1 cellular context compared by ENCODE assay signal in the genomic region with DNA sequence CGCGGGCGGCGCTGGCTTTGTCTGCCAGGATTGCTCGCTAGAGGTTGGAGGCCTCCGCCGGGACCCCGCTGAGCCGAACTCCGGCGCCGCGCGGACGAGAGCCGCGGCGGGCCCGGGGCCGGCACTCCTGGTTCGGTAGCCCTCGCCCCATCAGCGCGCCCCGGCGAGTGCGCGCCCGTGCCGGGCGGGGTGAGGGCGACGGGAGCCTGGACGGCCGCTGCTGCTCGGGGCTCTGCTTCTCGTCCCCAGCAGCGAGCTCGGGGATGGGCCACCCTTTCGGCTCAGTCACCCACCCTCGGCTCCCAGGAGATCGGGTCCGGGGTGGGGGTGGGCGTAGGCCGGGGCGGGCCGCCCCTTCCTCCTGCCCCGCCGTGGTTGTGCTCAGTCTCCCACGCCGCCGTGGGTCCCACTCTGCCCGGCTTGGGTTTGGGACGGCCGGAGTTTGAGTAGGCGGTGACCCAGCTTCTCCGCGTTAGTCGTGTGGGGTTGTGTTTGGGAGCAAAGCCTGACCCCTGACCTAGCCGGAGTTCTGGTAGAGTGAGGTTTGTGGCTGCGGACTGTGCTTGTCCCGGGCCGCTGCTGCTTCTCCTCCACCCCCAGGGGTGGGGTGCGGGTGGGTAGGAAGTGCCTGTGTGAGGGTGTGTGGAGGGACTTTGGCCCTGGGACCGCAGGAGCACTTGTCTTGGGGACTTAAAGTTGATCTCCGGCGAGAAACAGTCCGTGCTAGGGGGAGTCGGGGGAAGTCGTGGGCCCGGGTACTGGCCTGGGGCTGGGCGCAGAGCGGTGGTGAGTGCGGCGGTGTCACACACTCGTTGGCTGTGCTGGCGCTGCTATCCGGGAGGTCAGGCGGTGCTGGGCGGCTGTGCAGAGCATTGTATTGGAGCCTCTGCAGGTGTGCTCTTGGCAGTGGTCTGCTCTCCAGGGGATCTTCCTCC.
A peak's percentile ranks its signal among the peaks of the same experiment; 100 is the strongest.
TF ChIP-seq lines count a peak whose summit lies in the region.

No MANE protein-coding gene starts in this region.

TF ChIP-seq in K562, 482 proteins besides CTCF, POLR2A, EP300 and RAD21 (continued from another document and continues in another):
- TF ChIP-seq, protein P1, sequence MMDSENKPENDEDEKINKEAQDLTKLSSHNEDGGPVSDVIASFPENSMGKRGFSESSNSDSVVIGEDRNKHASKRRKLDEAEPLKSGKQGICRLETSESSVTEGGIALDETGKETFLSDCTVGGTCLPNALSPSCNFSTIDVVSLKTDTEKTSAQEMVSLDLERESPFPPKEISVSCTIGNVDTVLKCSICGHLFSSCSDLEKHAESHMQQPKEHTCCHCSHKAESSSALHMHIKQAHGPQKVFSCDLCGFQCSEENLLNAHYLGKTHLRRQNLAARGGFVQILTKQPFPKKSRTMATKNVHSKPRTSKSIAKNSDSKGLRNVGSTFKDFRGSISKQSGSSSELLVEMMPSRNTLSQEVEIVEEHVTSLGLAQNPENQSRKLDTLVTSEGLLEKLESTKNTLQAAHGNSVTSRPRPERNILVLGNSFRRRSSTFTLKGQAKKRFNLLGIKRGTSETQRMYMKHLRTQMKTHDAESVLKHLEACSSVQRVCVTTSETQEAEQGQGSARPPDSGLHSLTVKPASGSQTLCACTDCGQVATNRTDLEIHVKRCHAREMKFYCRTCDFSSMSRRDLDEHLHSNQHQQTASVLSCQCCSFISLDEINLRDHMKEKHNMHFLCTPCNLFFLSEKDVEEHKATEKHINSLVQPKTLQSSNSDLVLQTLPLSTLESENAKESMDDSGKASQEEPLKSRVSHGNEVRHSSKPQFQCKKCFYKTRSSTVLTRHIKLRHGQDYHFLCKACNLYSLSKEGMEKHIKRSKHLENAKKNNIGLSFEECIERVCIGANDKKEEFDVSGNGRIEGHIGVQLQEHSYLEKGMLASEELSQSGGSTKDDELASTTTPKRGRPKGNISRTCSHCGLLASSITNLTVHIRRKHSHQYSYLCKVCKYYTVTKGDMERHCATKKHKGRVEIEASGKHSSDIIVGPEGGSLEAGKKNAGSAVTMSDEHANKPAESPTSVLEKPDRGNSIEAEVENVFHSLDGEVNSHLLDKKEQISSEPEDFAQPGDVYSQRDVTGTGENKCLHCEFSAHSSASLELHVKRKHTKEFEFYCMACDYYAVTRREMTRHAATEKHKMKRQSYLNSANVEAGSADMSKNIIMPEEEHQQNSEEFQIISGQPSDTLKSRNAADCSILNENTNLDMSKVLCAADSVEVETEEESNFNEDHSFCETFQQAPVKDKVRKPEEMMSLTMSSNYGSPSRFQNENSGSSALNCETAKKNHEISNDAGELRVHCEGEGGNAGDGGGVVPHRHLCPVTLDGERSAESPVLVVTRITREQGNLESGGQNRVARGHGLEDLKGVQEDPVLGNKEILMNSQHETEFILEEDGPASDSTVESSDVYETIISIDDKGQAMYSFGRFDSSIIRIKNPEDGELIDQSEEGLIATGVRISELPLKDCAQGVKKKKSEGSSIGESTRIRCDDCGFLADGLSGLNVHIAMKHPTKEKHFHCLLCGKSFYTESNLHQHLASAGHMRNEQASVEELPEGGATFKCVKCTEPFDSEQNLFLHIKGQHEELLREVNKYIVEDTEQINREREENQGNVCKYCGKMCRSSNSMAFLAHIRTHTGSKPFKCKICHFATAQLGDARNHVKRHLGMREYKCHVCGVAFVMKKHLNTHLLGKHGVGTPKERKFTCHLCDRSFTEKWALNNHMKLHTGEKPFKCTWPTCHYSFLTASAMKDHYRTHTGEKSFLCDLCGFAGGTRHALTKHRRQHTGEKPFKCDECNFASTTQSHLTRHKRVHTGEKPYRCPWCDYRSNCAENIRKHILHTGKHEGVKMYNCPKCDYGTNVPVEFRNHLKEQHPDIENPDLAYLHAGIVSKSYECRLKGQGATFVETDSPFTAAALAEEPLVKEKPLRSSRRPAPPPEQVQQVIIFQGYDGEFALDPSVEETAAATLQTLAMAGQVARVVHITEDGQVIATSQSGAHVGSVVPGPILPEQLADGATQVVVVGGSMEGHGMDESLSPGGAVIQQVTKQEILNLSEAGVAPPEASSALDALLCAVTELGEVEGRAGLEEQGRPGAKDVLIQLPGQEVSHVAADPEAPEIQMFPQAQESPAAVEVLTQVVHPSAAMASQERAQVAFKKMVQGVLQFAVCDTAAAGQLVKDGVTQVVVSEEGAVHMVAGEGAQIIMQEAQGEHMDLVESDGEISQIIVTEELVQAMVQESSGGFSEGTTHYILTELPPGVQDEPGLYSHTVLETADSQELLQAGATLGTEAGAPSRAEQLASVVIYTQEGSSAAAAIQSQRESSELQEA (IDR thresholded peaks at IDR 0.05; ENCODE audit: low read depth), result no peak
- TF ChIP-seq, protein P2, sequence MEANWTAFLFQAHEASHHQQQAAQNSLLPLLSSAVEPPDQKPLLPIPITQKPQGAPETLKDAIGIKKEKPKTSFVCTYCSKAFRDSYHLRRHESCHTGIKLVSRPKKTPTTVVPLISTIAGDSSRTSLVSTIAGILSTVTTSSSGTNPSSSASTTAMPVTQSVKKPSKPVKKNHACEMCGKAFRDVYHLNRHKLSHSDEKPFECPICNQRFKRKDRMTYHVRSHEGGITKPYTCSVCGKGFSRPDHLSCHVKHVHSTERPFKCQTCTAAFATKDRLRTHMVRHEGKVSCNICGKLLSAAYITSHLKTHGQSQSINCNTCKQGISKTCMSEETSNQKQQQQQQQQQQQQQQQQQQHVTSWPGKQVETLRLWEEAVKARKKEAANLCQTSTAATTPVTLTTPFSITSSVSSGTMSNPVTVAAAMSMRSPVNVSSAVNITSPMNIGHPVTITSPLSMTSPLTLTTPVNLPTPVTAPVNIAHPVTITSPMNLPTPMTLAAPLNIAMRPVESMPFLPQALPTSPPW (CRISPR knock-in tag; IDR thresholded peaks at IDR 0.05), result no peak
- TF ChIP-seq GATAD2B (IDR thresholded peaks at IDR 0.05; ENCODE audit: borderline replicate concordance), result no peak
- TF ChIP-seq CBFB (CRISPR knock-in tag; IDR thresholded peaks at IDR 0.05), result no peak
- TF ChIP-seq BMI1 (IDR thresholded peaks at IDR 0.05; ENCODE audit: low read length), result no peak
- no peak for TF ChIP-seq ZNF282 (CRISPR knock-in tag; IDR thresholded peaks at IDR 0.05)
- TF ChIP-seq, protein P3, sequence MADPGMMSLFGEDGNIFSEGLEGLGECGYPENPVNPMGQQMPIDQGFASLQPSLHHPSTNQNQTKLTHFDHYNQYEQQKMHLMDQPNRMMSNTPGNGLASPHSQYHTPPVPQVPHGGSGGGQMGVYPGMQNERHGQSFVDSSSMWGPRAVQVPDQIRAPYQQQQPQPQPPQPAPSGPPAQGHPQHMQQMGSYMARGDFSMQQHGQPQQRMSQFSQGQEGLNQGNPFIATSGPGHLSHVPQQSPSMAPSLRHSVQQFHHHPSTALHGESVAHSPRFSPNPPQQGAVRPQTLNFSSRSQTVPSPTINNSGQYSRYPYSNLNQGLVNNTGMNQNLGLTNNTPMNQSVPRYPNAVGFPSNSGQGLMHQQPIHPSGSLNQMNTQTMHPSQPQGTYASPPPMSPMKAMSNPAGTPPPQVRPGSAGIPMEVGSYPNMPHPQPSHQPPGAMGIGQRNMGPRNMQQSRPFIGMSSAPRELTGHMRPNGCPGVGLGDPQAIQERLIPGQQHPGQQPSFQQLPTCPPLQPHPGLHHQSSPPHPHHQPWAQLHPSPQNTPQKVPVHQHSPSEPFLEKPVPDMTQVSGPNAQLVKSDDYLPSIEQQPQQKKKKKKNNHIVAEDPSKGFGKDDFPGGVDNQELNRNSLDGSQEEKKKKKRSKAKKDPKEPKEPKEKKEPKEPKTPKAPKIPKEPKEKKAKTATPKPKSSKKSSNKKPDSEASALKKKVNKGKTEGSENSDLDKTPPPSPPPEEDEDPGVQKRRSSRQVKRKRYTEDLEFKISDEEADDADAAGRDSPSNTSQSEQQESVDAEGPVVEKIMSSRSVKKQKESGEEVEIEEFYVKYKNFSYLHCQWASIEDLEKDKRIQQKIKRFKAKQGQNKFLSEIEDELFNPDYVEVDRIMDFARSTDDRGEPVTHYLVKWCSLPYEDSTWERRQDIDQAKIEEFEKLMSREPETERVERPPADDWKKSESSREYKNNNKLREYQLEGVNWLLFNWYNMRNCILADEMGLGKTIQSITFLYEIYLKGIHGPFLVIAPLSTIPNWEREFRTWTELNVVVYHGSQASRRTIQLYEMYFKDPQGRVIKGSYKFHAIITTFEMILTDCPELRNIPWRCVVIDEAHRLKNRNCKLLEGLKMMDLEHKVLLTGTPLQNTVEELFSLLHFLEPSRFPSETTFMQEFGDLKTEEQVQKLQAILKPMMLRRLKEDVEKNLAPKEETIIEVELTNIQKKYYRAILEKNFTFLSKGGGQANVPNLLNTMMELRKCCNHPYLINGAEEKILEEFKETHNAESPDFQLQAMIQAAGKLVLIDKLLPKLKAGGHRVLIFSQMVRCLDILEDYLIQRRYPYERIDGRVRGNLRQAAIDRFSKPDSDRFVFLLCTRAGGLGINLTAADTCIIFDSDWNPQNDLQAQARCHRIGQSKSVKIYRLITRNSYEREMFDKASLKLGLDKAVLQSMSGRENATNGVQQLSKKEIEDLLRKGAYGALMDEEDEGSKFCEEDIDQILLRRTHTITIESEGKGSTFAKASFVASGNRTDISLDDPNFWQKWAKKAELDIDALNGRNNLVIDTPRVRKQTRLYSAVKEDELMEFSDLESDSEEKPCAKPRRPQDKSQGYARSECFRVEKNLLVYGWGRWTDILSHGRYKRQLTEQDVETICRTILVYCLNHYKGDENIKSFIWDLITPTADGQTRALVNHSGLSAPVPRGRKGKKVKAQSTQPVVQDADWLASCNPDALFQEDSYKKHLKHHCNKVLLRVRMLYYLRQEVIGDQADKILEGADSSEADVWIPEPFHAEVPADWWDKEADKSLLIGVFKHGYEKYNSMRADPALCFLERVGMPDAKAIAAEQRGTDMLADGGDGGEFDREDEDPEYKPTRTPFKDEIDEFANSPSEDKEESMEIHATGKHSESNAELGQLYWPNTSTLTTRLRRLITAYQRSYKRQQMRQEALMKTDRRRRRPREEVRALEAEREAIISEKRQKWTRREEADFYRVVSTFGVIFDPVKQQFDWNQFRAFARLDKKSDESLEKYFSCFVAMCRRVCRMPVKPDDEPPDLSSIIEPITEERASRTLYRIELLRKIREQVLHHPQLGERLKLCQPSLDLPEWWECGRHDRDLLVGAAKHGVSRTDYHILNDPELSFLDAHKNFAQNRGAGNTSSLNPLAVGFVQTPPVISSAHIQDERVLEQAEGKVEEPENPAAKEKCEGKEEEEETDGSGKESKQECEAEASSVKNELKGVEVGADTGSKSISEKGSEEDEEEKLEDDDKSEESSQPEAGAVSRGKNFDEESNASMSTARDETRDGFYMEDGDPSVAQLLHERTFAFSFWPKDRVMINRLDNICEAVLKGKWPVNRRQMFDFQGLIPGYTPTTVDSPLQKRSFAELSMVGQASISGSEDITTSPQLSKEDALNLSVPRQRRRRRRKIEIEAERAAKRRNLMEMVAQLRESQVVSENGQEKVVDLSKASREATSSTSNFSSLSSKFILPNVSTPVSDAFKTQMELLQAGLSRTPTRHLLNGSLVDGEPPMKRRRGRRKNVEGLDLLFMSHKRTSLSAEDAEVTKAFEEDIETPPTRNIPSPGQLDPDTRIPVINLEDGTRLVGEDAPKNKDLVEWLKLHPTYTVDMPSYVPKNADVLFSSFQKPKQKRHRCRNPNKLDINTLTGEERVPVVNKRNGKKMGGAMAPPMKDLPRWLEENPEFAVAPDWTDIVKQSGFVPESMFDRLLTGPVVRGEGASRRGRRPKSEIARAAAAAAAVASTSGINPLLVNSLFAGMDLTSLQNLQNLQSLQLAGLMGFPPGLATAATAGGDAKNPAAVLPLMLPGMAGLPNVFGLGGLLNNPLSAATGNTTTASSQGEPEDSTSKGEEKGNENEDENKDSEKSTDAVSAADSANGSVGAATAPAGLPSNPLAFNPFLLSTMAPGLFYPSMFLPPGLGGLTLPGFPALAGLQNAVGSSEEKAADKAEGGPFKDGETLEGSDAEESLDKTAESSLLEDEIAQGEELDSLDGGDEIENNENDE (IDR thresholded peaks at IDR 0.05; ENCODE audit: low read depth, low read length), result no peak
- no peak for TF ChIP-seq PHTF2 (CRISPR knock-in tag; IDR thresholded peaks at IDR 0.05)
- no peak for TF ChIP-seq ZNF3 (CRISPR knock-in tag; IDR thresholded peaks at IDR 0.05)
- no peak for TF ChIP-seq EHMT2 (IDR thresholded peaks at IDR 0.05)
- peak; percentile 27; the same call in 1 of the 2 replicates for TF ChIP-seq LARP7 (IDR thresholded peaks at IDR 0.05)
